In genomic region chr3:125059488-125060245, GRCh38 we compare ENCODE assay signal across 15 cellular contexts. TPM values are rescaled to one million over a fixed set of nuclear protein-coding genes. Genes with fewer than 3 reads are reported as not detected.
DNase-seq lines count a peak whose midpoint lies in the region; ATAC-seq and TF ChIP-seq lines count a peak whose summit lies in the region.
"Had no signal": no experiment of that assay in that cellular context is flagged by ENCODE, and none has a peak within 500 bp of the region (broad histone marks: within the 10 kb centered on the region; RNA-seq: fewer than 3 reads in every experiment).

No MANE protein-coding gene starts in this region.

- no peak overlapping the region for H3K27ac ChIP-seq in AG04450 (ENCODE audit: low read depth, low read length)
- H3K27ac ChIP-seq: colonic mucosa had no signal

- DNase-seq in AG04450 (ENCODE audit: low read depth, low spot score) (no peak), EL (peak; percentile 45), NCI-H2196 (lab: John Stamatoyannopoulos, UW; ENCODE audit: unreplicated experiment) (peak; percentile 61), epithelial cell of proximal tubule (ENCODE audit: low read depth) (no peak), KG1 (lab: John Stamatoyannopoulos, UW) (no peak)
- no peak for DNase-seq in activated naive CD8-positive, alpha-beta T cell treated with anti-CD3 and anti-CD28 coated beads, Interleukin-2, amount 50 U/mL, for 24 hours
- DNase-seq: activated CD8-positive, alpha-beta memory T cell treated with anti-CD3 and anti-CD28 coated beads for 24 hours; CD8-positive, alpha-beta T cell; colonic mucosa; NCI-H1436 had no signal

- ATAC-seq in HG03196 (IDR thresholded peaks at IDR 0.05; ENCODE audit: unreplicated experiment) (no peak), HG02642 (IDR thresholded peaks at IDR 0.05; ENCODE audit: poor library complexity, unreplicated experiment) (no peak)
- no peak for ATAC-seq in activated naive CD8-positive, alpha-beta T cell treated with anti-CD3 and anti-CD28 coated beads, Interleukin-2, amount 50 U/mL, for 24 hours
- ATAC-seq: activated naive CD4-positive, alpha-beta T cell treated with anti-CD3 and anti-CD28 coated beads, Interleukin-2, amount 50 U/mL, for 72 hours; CD8-positive, alpha-beta T cell had no signal

- H3K4me3 ChIP-seq in AG04450 (ENCODE audit: low read depth, low read length) (no peak overlapping the region), epithelial cell of proximal tubule (ENCODE audit: low read depth, low read length) (no peak overlapping the region)
- H3K4me3 ChIP-seq: colonic mucosa had no signal

- CTCF ChIA-PET in AG04450 (lab: Charles Lee), result no interaction called here

- peaks cover under 1% of the 10 kb centered on the region for H3K36me3 Mint-ChIP-seq in activated naive CD8-positive, alpha-beta T cell treated with anti-CD3 and anti-CD28 coated beads, Interleukin-2, amount 50 U/mL, for 24 hours (ENCODE audit: low read depth)

- peaks cover 10% of the 10 kb centered on the region for H3K4me1 Mint-ChIP-seq in activated naive CD8-positive, alpha-beta T cell treated with anti-CD3 and anti-CD28 coated beads, Interleukin-2, amount 50 U/mL, for 24 hours

- H3K27me3 Mint-ChIP-seq in activated naive CD8-positive, alpha-beta T cell treated with anti-CD3 and anti-CD28 coated beads, Interleukin-2, amount 50 U/mL, for 24 hours, result peaks cover 31% of the 10 kb centered on the region

- no peaks in the 10 kb centered on the region for H3K9me3 ChIP-seq in AG04450 (ENCODE audit: control insufficient read depth, insufficient read depth, low read length)
- H3K9me3 ChIP-seq: colonic mucosa had no signal

- TF ChIP-seq CTCF in AG04450 (IDR thresholded peaks at IDR 0.05; ENCODE audit: low read depth, low read length) (peak; percentile 30; the same call in 1 of the 2 replicates), epithelial cell of proximal tubule (conservative IDR thresholded peaks at IDR 0.05; ENCODE audit: low read depth, low read length) (peak; percentile 12)

- H3K4me3 Mint-ChIP-seq in activated naive CD8-positive, alpha-beta T cell treated with anti-CD3 and anti-CD28 coated beads, Interleukin-2, amount 50 U/mL, for 24 hours, result no peak overlapping the region
- H3K4me3 Mint-ChIP-seq: CD8-positive, alpha-beta T cell; stimulated activated naive CD8-positive, alpha-beta T cell treated with anti-CD3 and anti-CD28 coated beads, Interleukin-15, Interleukin-2, amounts not matched to agents 100 ng/mL and 50 ng/mL, for 24 hours; T-helper 2 cell treated with Interferon-gamma antibody and Interleukin-4, amounts not matched to agents 5 μg/mL and 100 μg/mL, for 36 hours had no signal

- no peak overlapping the region for H3K27ac Mint-ChIP-seq in activated naive CD8-positive, alpha-beta T cell treated with anti-CD3 and anti-CD28 coated beads, Interleukin-2, amount 50 U/mL, for 24 hours
- H3K27ac Mint-ChIP-seq: activated naive CD4-positive, alpha-beta T cell treated with anti-CD3 and anti-CD28 coated beads, Interleukin-2, amount 50 U/mL, for 72 hours; CD8-positive, alpha-beta T cell; stimulated activated naive CD8-positive, alpha-beta T cell treated with anti-CD3 and anti-CD28 coated beads, Interleukin-15, Interleukin-2, amounts not matched to agents 100 ng/mL and 50 ng/mL, for 24 hours; T-helper 2 cell treated with Interferon-gamma antibody and Interleukin-4, amounts not matched to agents 5 μg/mL and 100 μg/mL, for 36 hours had no signal

- POLR2A ChIA-PET in AG04450 (lab: Yijun Ruan, JAX), result interaction anchor here (0.6 kb wide), 1 partner anchor 56 kb away, joined by 3 read pairs; no protein-coding TSS in a partner anchor

- H3K9me3 Mint-ChIP-seq in activated naive CD8-positive, alpha-beta T cell treated with anti-CD3 and anti-CD28 coated beads, Interleukin-2, amount 50 U/mL, for 24 hours, result no peaks in the 10 kb centered on the region
- H3K9me3 Mint-ChIP-seq: activated naive CD4-positive, alpha-beta T cell treated with anti-CD3 and anti-CD28 coated beads, Interleukin-2, amount 50 U/mL, for 72 hours; CD8-positive, alpha-beta T cell; stimulated activated naive CD8-positive, alpha-beta T cell treated with anti-CD3 and anti-CD28 coated beads, Interleukin-15, Interleukin-2, amounts not matched to agents 100 ng/mL and 50 ng/mL, for 24 hours; T-helper 2 cell treated with Interferon-gamma antibody and Interleukin-4, amounts not matched to agents 5 μg/mL and 100 μg/mL, for 36 hours had no signal

- H3K27me3 ChIP-seq in AG04450 (ENCODE audit: control insufficient read depth, insufficient read depth, low read length), result no peaks in the 10 kb centered on the region
- H3K27me3 ChIP-seq: colonic mucosa had no signal

RNA-seq across cellular contexts. Expression of gene HEG1, which starts 3.9 kb away (rescaled TPM):
- 98.3 and 112 TPM in 2 replicates for polyA plus RNA-seq in AG04450 (2011; rRNA removed)
- 162 and 188 TPM in 2 replicates for polyA minus RNA-seq in AG04450 (2011; rRNA and poly(A)+ RNA removed)
- total RNA-seq in epithelial cell of proximal tubule, result 17.6 and 19.6 TPM in 2 replicates

Comparison
In these comparisons a context has a peak if more than half of its experiments do, and no peak if none do; other contexts are left out.
1. DNase-seq: peak in EL (single experiment) and NCI-H2196 (single experiment); none in AG04450 (single experiment), epithelial cell of proximal tubule (single experiment), KG1 (single experiment) and activated naive CD8-positive, alpha-beta T cell treated with anti-CD3 and anti-CD28 coated beads, Interleukin-2, amount 50 U/mL, for 24 hours (single experiment).